ENCODE assay signal across 15 cellular contexts in the genomic region with DNA sequence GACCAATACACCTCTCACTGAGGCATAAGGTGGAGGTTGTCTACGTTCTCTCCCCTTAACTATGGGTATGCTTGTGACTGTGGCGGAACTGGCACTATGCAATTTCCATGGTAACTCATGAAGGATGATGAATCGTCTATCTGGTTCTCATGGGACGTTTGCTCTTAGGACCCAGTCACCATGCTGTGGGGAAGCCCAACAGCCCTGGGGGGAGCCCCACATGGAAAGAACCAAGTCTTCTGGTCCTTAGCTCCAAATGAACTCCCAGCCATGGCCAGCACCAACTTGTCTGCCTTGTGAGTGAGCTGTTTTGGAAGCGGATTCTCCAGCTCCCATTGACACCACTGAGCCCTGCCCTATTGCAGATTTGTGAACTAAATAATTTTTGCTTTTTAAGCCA.
DNase-seq lines count a peak whose midpoint lies in the region; ATAC-seq and TF ChIP-seq lines count a peak whose summit lies in the region.
"Had no signal": no experiment of that assay in that cellular context is flagged by ENCODE, and none has a peak within 500 bp of the region (broad histone marks: within the 10 kb centered on the region; RNA-seq: fewer than 3 reads in every experiment).

No MANE protein-coding gene starts in this region.

- CTCF ChIA-PET in activated CD8-positive, alpha-beta memory T cell treated with anti-CD3 and anti-CD28 coated beads, Interleukin-2, amount 10 ng/mL, durations not matched to agents 7 days and 5 days (lab: Charles Lee), result no interaction called here

- H3K4me1 ChIP-seq in vagina, result no peaks in the 10 kb centered on the region
- H3K4me1 ChIP-seq: BLaER1 had no signal

- H3K4me3 ChIP-seq in vagina, result no peak overlapping the region
- H3K4me3 ChIP-seq: BLaER1 had no signal

- TF ChIP-seq CTCF in vagina (IDR thresholded peaks at IDR 0.05), result no peak

- no peaks in the 10 kb centered on the region for H3K36me3 ChIP-seq in vagina
- H3K36me3 ChIP-seq: BLaER1 had no signal

- no peaks in the 10 kb centered on the region for H3K9me3 Mint-ChIP-seq in activated CD8-positive, alpha-beta memory T cell treated with anti-CD3 and anti-CD28 coated beads, Interleukin-2, amount 10 ng/mL, durations not matched to agents 7 days and 5 days (ENCODE audit: low read depth)
- H3K9me3 Mint-ChIP-seq in activated T-helper 17 cell treated with anti-CD3 and anti-CD28 coated beads, Interleukin-2, amount 50 U/mL, for 72 hours, result no peaks in the 10 kb centered on the region

- H3K9me3 ChIP-seq in vagina, result no peaks in the 10 kb centered on the region

- peaks cover 13% of the 10 kb centered on the region for H3K27me3 Mint-ChIP-seq in activated CD8-positive, alpha-beta memory T cell treated with anti-CD3 and anti-CD28 coated beads, Interleukin-2, amount 10 ng/mL, durations not matched to agents 7 days and 5 days
- peaks cover 36% of the 10 kb centered on the region for H3K27me3 Mint-ChIP-seq in activated T-helper 17 cell treated with anti-CD3 and anti-CD28 coated beads, Interleukin-2, amount 50 U/mL, for 72 hours

- H3K27ac Mint-ChIP-seq in activated CD8-positive, alpha-beta memory T cell treated with anti-CD3 and anti-CD28 coated beads, Interleukin-2, amount 10 ng/mL, durations not matched to agents 7 days and 5 days, result no peak overlapping the region
- H3K27ac Mint-ChIP-seq in activated T-helper 17 cell treated with anti-CD3 and anti-CD28 coated beads, Interleukin-2, amount 50 U/mL, for 72 hours, result no peak overlapping the region
- H3K27ac Mint-ChIP-seq: CD14-positive monocyte; CD4-positive, alpha-beta memory T cell; H9 had no signal

- peak; percentile 38 for DNase-seq in activated CD8-positive, alpha-beta memory T cell treated with anti-CD3 and anti-CD28 coated beads for 24 hours
- no peak for DNase-seq in activated CD8-positive, alpha-beta memory T cell treated with anti-CD3 and anti-CD28 coated beads, Interleukin-2, amount 10 ng/mL, durations not matched to agents 7 days and 5 days
- peak; percentile 29 for DNase-seq in islet precursor cell
- peak; percentile 20 to 92 for DNase-seq in vagina (ENCODE audit: extremely low spot score in 2 of 2)
- no peak for DNase-seq in RPMI8226
- DNase-seq: 8988T; CD4-positive, alpha-beta memory T cell; DMS79; GF-D8; GOT3; H9 had no signal

- no peaks in the 10 kb centered on the region for H3K36me3 Mint-ChIP-seq in activated CD8-positive, alpha-beta memory T cell treated with anti-CD3 and anti-CD28 coated beads, Interleukin-2, amount 10 ng/mL, durations not matched to agents 7 days and 5 days
- H3K36me3 Mint-ChIP-seq in activated T-helper 17 cell treated with anti-CD3 and anti-CD28 coated beads, Interleukin-2, amount 50 U/mL, for 72 hours (ENCODE audit: low read depth), result no peaks in the 10 kb centered on the region
- H3K36me3 Mint-ChIP-seq: CD14-positive monocyte; CD4-positive, alpha-beta memory T cell had no signal

- TF ChIP-seq POLR2A in vagina (IDR thresholded peaks at IDR 0.05), result no peak

- no peaks in the 10 kb centered on the region for H3K27me3 ChIP-seq in vagina
- H3K27me3 ChIP-seq: BLaER1 had no signal

- no peak for ATAC-seq in activated CD8-positive, alpha-beta memory T cell treated with anti-CD3 and anti-CD28 coated beads, Interleukin-2, amount 10 ng/mL, durations not matched to agents 7 days and 5 days
- peak; percentile 32 for ATAC-seq in activated T-helper 17 cell treated with anti-CD3 and anti-CD28 coated beads, Interleukin-2, amount 50 U/mL, for 72 hours (replicated peaks)
- no peak for ATAC-seq in GM19023 (IDR thresholded peaks at IDR 0.05; ENCODE audit: unreplicated experiment)

- no peak overlapping the region for H3K4me3 Mint-ChIP-seq in activated CD8-positive, alpha-beta memory T cell treated with anti-CD3 and anti-CD28 coated beads, Interleukin-2, amount 10 ng/mL, durations not matched to agents 7 days and 5 days
- H3K4me3 Mint-ChIP-seq in activated T-helper 17 cell treated with anti-CD3 and anti-CD28 coated beads, Interleukin-2, amount 50 U/mL, for 72 hours, result no peak overlapping the region
- H3K4me3 Mint-ChIP-seq: CD4-positive, alpha-beta memory T cell; H9 had no signal

- H3K27ac ChIP-seq in vagina, result no peak overlapping the region
- H3K27ac ChIP-seq: BLaER1 had no signal

- H3K4me1 Mint-ChIP-seq in activated CD8-positive, alpha-beta memory T cell treated with anti-CD3 and anti-CD28 coated beads, Interleukin-2, amount 10 ng/mL, durations not matched to agents 7 days and 5 days, result no peaks in the 10 kb centered on the region
- H3K4me1 Mint-ChIP-seq in activated T-helper 17 cell treated with anti-CD3 and anti-CD28 coated beads, Interleukin-2, amount 50 U/mL, for 72 hours, result no peaks in the 10 kb centered on the region
- H3K4me1 Mint-ChIP-seq: CD4-positive, alpha-beta memory T cell had no signal

- intact Hi-C loops in vagina (cut with DNase I), result no loop called here

Comparison
In these comparisons a context has a peak if more than half of its experiments do, and no peak if none do; other contexts are left out.
1. DNase-seq: peak in activated CD8-positive, alpha-beta memory T cell treated with anti-CD3 and anti-CD28 coated beads for 24 hours (single experiment), islet precursor cell (single experiment) and vagina (2 of 2); none in activated CD8-positive, alpha-beta memory T cell treated with anti-CD3 and anti-CD28 coated beads, Interleukin-2, amount 10 ng/mL, durations not matched to agents 7 days and 5 days (single experiment) and RPMI8226 (single experiment).